In the genomic region with DNA sequence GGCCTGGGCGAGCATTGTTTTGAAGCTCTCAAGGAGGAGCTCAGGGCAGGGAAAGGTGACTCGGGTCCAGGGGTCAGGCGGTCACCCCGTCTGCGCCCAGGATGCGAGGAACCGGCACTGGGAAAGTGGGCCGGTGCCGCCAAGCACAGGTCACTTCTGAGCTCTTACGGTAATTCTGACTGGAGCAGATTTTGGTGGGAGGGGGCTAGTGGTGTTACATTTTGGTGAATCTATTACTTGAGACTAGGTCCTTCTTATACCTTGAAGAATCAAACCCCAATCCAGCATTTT, we compare ENCODE assay signal across 8 cellular contexts. TPM values are rescaled to one million over a fixed set of nuclear protein-coding genes. Genes with fewer than 3 reads are reported as not detected.
DNase-seq lines count a peak whose midpoint lies in the region; ATAC-seq, FAIRE-seq and TF ChIP-seq lines count a peak whose summit lies in the region.

No MANE protein-coding gene starts in this region.

- dilution Hi-C loops in mammary epithelial cell (cut with HindIII; ENCODE audit: low sequenced_read_pairs) = no loop called here

- H3K27ac ChIP-seq in mammary epithelial cell (ENCODE audit: insufficient read depth, low read depth, low read length) = peak overlapping the region; percentile 70

- peak overlapping the region; percentile 70 for H3K27ac Mint-ChIP-seq in Caco-2 (ENCODE audit: unreplicated experiment)
- peak overlapping the region; percentile 93 for H3K27ac Mint-ChIP-seq in mesothelial cell of epicardium

- H3K4me2 ChIP-seq in mammary epithelial cell (ENCODE audit: insufficient read depth, low read depth, low read length) = peak overlapping the region; percentile 97

- H3K4me3 ChIP-seq in Caco-2 (ENCODE audit: low read depth, low read length) (peak overlapping the region; percentile 97), mammary epithelial cell (replicated peaks in 1 of 3; ENCODE audit: insufficient read depth in 1 of 3, low read depth in 2 of 3, low read length in 3 of 3) (peak overlapping the region; percentile 86 to 90 (median 87))

- peak overlapping the region; percentile 91 for H2AFZ ChIP-seq in mammary epithelial cell (ENCODE audit: low read depth, low read length)

- no peaks in the 10 kb centered on the region for H4K20me1 ChIP-seq in mammary epithelial cell (ENCODE audit: insufficient read depth, low read length)

- intact Hi-C loops in Caco-2 (cut with micrococcal nuclease; ENCODE audit: unreplicated experiment) (loop anchor here (5.0 kb wide), 1 partner anchor 90 kb away; a partner anchor contains a TSS), mammary epithelial cell (cut with micrococcal nuclease) (loop anchor here (2.0 to 10.0 kb wide), 2 partner anchors 19 to 93 kb away; no protein-coding TSS in a partner anchor)

- WGBS in mammary epithelial cell (ENCODE audit: low coverage, missing lambda C conversion rate) = 0% methylated on average over 7 of the region's 10 CpGs

- no peak for ATAC-seq in GM18867 (IDR thresholded peaks at IDR 0.05; ENCODE audit: unreplicated experiment)
- no peak for ATAC-seq in activated CD4-positive, CD25-positive, alpha-beta regulatory T cell treated with anti-CD3 and anti-CD28 coated beads, Interleukin-2, amount 50 U/mL, for 24 hours

- peaks cover 20% of the 10 kb centered on the region for H3K4me1 ChIP-seq in Caco-2
- H3K4me1 ChIP-seq in mammary epithelial cell (ENCODE audit: insufficient read depth, low read length) = no peaks in the 10 kb centered on the region

- H3K36me3 Mint-ChIP-seq in Caco-2 (ENCODE audit: insufficient read depth, unreplicated experiment) (peaks cover 26% of the 10 kb centered on the region), mesothelial cell of epicardium (no peaks in the 10 kb centered on the region)

- peaks cover 16% of the 10 kb centered on the region for H3K9me3 Mint-ChIP-seq in Caco-2 (ENCODE audit: unreplicated experiment)
- H3K9me3 Mint-ChIP-seq in mesothelial cell of epicardium = peaks cover 9% of the 10 kb centered on the region

- FAIRE-seq in HTR-8/SVneo (lab: Jason Lieb, UNC) = no peak

- H3K9me3 ChIP-seq in Caco-2 (no peaks in the 10 kb centered on the region), mammary epithelial cell (replicated peaks; ENCODE audit: insufficient read depth, low read length) (no peaks in the 10 kb centered on the region)

- in situ Hi-C loops in mammary epithelial cell (cut with MboI; ENCODE audit: low sequenced_read_pairs in 2 of 2) = loop anchor here in 1 of 2 donors (25.0 kb wide), 1 partner anchor 95 kb away; no protein-coding TSS in a partner anchor

- POLR2A ChIA-PET in Caco-2 (lab: Charles Lee) = interaction anchor here (0.6 to 3.0 kb wide), 9 partner anchors 22 to 335 kb away, joined by 3 to 39 read pairs (median 3); a partner anchor contains a TSS

- H3K4me1 Mint-ChIP-seq in Caco-2 (ENCODE audit: low read depth, unreplicated experiment) (peaks cover 20% of the 10 kb centered on the region), mesothelial cell of epicardium (peaks cover 17% of the 10 kb centered on the region)

- no peak for TF ChIP-seq CTCF in Caco-2 (IDR thresholded peaks at IDR 0.05; ENCODE audit: insufficient read depth in 1 of 2, low read depth in 1 of 2, low read length in 1 of 2, severe bottlenecking in 1 of 2, unreplicated experiment in 1 of 2)
- no peak for TF ChIP-seq CTCF in mammary epithelial cell (conservative IDR thresholded peaks at IDR 0.05 in 1 of 2, IDR thresholded peaks at IDR 0.05 in 1 of 2; ENCODE audit: extremely low read depth in 1 of 2, insufficient read depth in 1 of 2, low read depth in 1 of 2, low read length in 2 of 2)
- TF ChIP-seq CTCF in mesothelial cell of epicardium (IDR thresholded peaks at IDR 0.05; ENCODE audit: unreplicated experiment) = no peak

- H3K79me2 ChIP-seq in mammary epithelial cell (ENCODE audit: insufficient read depth, low read length) = peaks cover 30% of the 10 kb centered on the region

- no TSS peak for BruUV-seq in Caco-2 (replicated peaks; lab: Mats Ljungman, UMichigan)
- TSS peak; percentile 71 for BruUV-seq in mammary epithelial cell (replicated peaks; lab: Mats Ljungman, UMichigan)

- H3K4me3 Mint-ChIP-seq in Caco-2 (ENCODE audit: unreplicated experiment) = peak overlapping the region; percentile 86
- H3K4me3 Mint-ChIP-seq in mesothelial cell of epicardium = peak overlapping the region; percentile 78

- H3K27me3 Mint-ChIP-seq in Caco-2 (ENCODE audit: insufficient read depth, unreplicated experiment) = no peaks in the 10 kb centered on the region
- no peaks in the 10 kb centered on the region for H3K27me3 Mint-ChIP-seq in mesothelial cell of epicardium (ENCODE audit: low read depth)

- CTCF ChIA-PET in Caco-2 (lab: Charles Lee) = interaction anchor here (1.1 to 1.7 kb wide), 3 partner anchors 22 to 42 kb away, joined by 4 to 7 read pairs (median 6); no protein-coding TSS in a partner anchor
- CTCF ChIA-PET in mammary epithelial cell (lab: Charles Lee; ENCODE audit: low non-redundant PET) = no interaction called here

- DNase-seq in Caco-2 (no peak), HTR-8/SVneo (ENCODE audit: insufficient read length, low spot score) (peak; percentile 27), mammary epithelial cell (no peak), mesothelial cell of epicardium (ENCODE audit: low spot score in 2 of 2, unreplicated experiment in 2 of 2) (no peak), NCI-H2227 (lab: John Stamatoyannopoulos, UW; ENCODE audit: unreplicated experiment) (no peak)
- no peak for DNase-seq in activated CD4-positive, alpha-beta T cell treated with anti-CD3 and anti-CD28 coated beads for 4 hours

- peak overlapping the region; percentile 94 for H3K9ac ChIP-seq in mammary epithelial cell (ENCODE audit: insufficient read depth, low read length)

- H3K36me3 ChIP-seq in Caco-2 (ENCODE audit: control insufficient read depth, insufficient read depth, low read length) = no peaks in the 10 kb centered on the region
- H3K36me3 ChIP-seq in mammary epithelial cell (ENCODE audit: insufficient read depth, low read length) = peaks cover 2% of the 10 kb centered on the region

- H3K27me3 ChIP-seq in Caco-2 (replicated peaks; ENCODE audit: control insufficient read depth, insufficient read depth, low read length) = no peaks in the 10 kb centered on the region
- H3K27me3 ChIP-seq in mammary epithelial cell (ENCODE audit: insufficient read depth, low read length) = no peaks in the 10 kb centered on the region

RNA-seq across cellular contexts. Expression of a gene that starts 0.6 kb away (rescaled TPM):
- 27.5 and 33.2 TPM in 2 replicates for total RNA-seq in Caco-2 (2022)
- total RNA-seq in mammary epithelial cell = 10 to 100 TPM; 15.8 to 17.9 TPM
- polyA plus RNA-seq in mammary epithelial cell = 6.7 TPM
- polyA minus RNA-seq in mammary epithelial cell = 30.0 TPM
- total RNA-seq in mesothelial cell of epicardium = 22.3 to 24.7 TPM (median 23.6 TPM) in 3 replicates
